1 cellular context compared by ENCODE assay signal in genomic region chr1:244414543-244414942, GRCh38.
TF ChIP-seq lines count a peak whose summit lies in the region.

No MANE protein-coding gene starts in this region.

TF ChIP-seq in H1, 55 proteins besides CTCF, POLR2A, EP300 and RAD21:
- TF ChIP-seq RNF2 (IDR thresholded peaks at IDR 0.05; ENCODE audit: borderline replicate concordance, low read depth, low read length, missing control alignments, poor library complexity, severe bottlenecking) (no peak), TCF12 (IDR thresholded peaks at IDR 0.05; ENCODE audit: low read depth, low read length) (no peak), SP2 (IDR thresholded peaks at IDR 0.05; ENCODE audit: low read length) (no peak), SUZ12 (IDR thresholded peaks at IDR 0.05; ENCODE audit: low read length) (no peak), FOSL1 (IDR thresholded peaks at IDR 0.05; ENCODE audit: insufficient read depth, low read depth, low read length) (no peak), MAFK (IDR thresholded peaks at IDR 0.05; ENCODE audit: low read depth, low read length) (no peak), PHF8 (conservative IDR thresholded peaks at IDR 0.05; ENCODE audit: low read depth, low read length) (no peak), BRCA1 (IDR thresholded peaks at IDR 0.05; ENCODE audit: low read depth, low read length) (no peak), CTBP2 (IDR thresholded peaks at IDR 0.05; ENCODE audit: borderline replicate concordance, insufficient read depth, insufficient read length, low read length) (no peak), ASH2L (IDR thresholded peaks at IDR 0.05; ENCODE audit: low read length) (no peak), HDAC6 (IDR thresholded peaks at IDR 0.05; ENCODE audit: low read depth, low read length) (no peak), EGR1 (IDR thresholded peaks at IDR 0.05; ENCODE audit: borderline replicate concordance, low read depth, low read length) (no peak), CEBPB (IDR thresholded peaks at IDR 0.05; ENCODE audit: low read depth, low read length) (no peak), ZNF274 (IDR thresholded peaks at IDR 0.05; ENCODE audit: borderline replicate concordance, extremely low read depth, low read length) (no peak), SP4 (IDR thresholded peaks at IDR 0.05; ENCODE audit: low read length) (no peak), CREB1 (IDR thresholded peaks at IDR 0.05) (no peak), KDM5A (IDR thresholded peaks at IDR 0.05; ENCODE audit: low read length) (no peak)
